Comparison of ENCODE assay signal across 17 cellular contexts in genomic region chr5:178301641-178302040, GRCh38.
"Had no signal": no experiment of that assay in that cellular context is flagged by ENCODE, and none has a peak within 500 bp of the region (broad histone marks: within the 10 kb centered on the region; RNA-seq: fewer than 3 reads in every experiment).

No MANE protein-coding gene starts in this region.

- H3K36me3 Mint-ChIP-seq: activated CD4-positive, alpha-beta memory T cell treated with anti-CD3 and anti-CD28 coated beads for 36 hours; activated CD8-positive, alpha-beta memory T cell treated with anti-CD3 and anti-CD28 coated beads, Interleukin-2, amount 10 ng/mL, durations not matched to agents 7 days and 5 days; activated naive CD8-positive, alpha-beta T cell treated with anti-CD3 and anti-CD28 coated beads for 36 hours; T-cell had no signal

- DNase-seq: activated CD4-positive, alpha-beta memory T cell treated with anti-CD3 and anti-CD28 coated beads for 36 hours; activated CD8-positive, alpha-beta memory T cell treated with anti-CD3 and anti-CD28 coated beads, Interleukin-2, amount 10 ng/mL, durations not matched to agents 7 days and 5 days; activated gamma-delta T cell; activated naive CD8-positive, alpha-beta T cell treated with anti-CD3 and anti-CD28 coated beads for 36 hours; activated T-cell treated with anti-CD3 and anti-CD28 coated beads, Interleukin-2, amount 50 U/mL, for 1 hour; brain microvascular endothelial cell; cerebellar nuclear complex; dermis blood vessel endothelial cell; head of caudate nucleus; ovary; SK-N-SH; stimulated activated CD4-positive, alpha-beta T cell treated with anti-CD3 and anti-CD28 coated beads, Interleukin-4, amount 100 ng/mL, for 1 hour; stimulated activated naive CD4-positive, alpha-beta T cell; T-cell; T1000; upper lobe of left lung had no signal

- H3K9me3 ChIP-seq: ovary, SK-N-SH, upper lobe of left lung had no signal

- H3K27me3 ChIP-seq: brain microvascular endothelial cell, neural progenitor cell, ovary, upper lobe of left lung had no signal

- H3K27ac Mint-ChIP-seq: activated CD4-positive, alpha-beta memory T cell treated with anti-CD3 and anti-CD28 coated beads for 36 hours; activated CD8-positive, alpha-beta memory T cell treated with anti-CD3 and anti-CD28 coated beads, Interleukin-2, amount 10 ng/mL, durations not matched to agents 7 days and 5 days; activated naive CD8-positive, alpha-beta T cell treated with anti-CD3 and anti-CD28 coated beads for 36 hours; neural progenitor cell; T-cell had no signal

- H3K36me3 ChIP-seq: brain microvascular endothelial cell, neural progenitor cell, ovary, upper lobe of left lung had no signal

- H3K4me3 Mint-ChIP-seq: activated CD4-positive, alpha-beta memory T cell treated with anti-CD3 and anti-CD28 coated beads for 36 hours; activated CD8-positive, alpha-beta memory T cell treated with anti-CD3 and anti-CD28 coated beads, Interleukin-2, amount 10 ng/mL, durations not matched to agents 7 days and 5 days; activated naive CD8-positive, alpha-beta T cell treated with anti-CD3 and anti-CD28 coated beads for 36 hours; neural progenitor cell; T-cell had no signal

- H3K27me3 Mint-ChIP-seq: activated naive CD8-positive, alpha-beta T cell treated with anti-CD3 and anti-CD28 coated beads for 36 hours had no signal

- H3K4me3 ChIP-seq: neural progenitor cell, ovary, upper lobe of left lung had no signal

- H3K4me1 Mint-ChIP-seq: activated CD8-positive, alpha-beta memory T cell treated with anti-CD3 and anti-CD28 coated beads, Interleukin-2, amount 10 ng/mL, durations not matched to agents 7 days and 5 days; activated naive CD8-positive, alpha-beta T cell treated with anti-CD3 and anti-CD28 coated beads for 36 hours; T-cell had no signal

- H3K27ac ChIP-seq: brain microvascular endothelial cell, neural progenitor cell, ovary, upper lobe of left lung had no signal

- H3K4me1 ChIP-seq: neural progenitor cell, upper lobe of left lung had no signal
